19 cellular contexts compared by ENCODE assay signal in genomic region chr1:157382351-157382750, GRCh38.
"Had no signal": no experiment of that assay in that cellular context is flagged by ENCODE, and none has a peak within 500 bp of the region (broad histone marks: within the 10 kb centered on the region; RNA-seq: fewer than 3 reads in every experiment).

No MANE protein-coding gene starts in this region.

- H3K79me2 ChIP-seq: parathyroid adenoma had no signal

- H3K27me3 ChIP-seq: neutrophil, right lobe of liver, tibial nerve, upper lobe of left lung had no signal

- H3K9ac ChIP-seq: parathyroid adenoma had no signal

- H3K27ac ChIP-seq: dorsolateral prefrontal cortex, lower lobe of right lung, neutrophil, parathyroid adenoma, right lobe of liver, thoracic aorta, tibial nerve, upper lobe of left lung had no signal

- ATAC-seq: left ventricle myocardium superior; lower lobe of right lung; naive thymus-derived CD8-positive, alpha-beta T cell; right lobe of liver; stimulated activated naive B cell treated with anti-CD40 and anti-IgM and Interleukin-4, amounts not matched to agents 10 μg/mL and 1 μg/mL and 100 μg/mL, for 72 hours had no signal

- H2AFZ ChIP-seq: parathyroid adenoma had no signal

- H3K36me3 ChIP-seq: lower lobe of right lung, neutrophil, right lobe of liver, thoracic aorta, tibial nerve, upper lobe of left lung had no signal

- DNase-seq: dorsolateral prefrontal cortex; effector CD4-positive, alpha-beta T cell; hypothalamus; left ventricle myocardium superior; lower lobe of right lung; naive thymus-derived CD8-positive, alpha-beta T cell; right lobe of liver; small intestine; stimulated activated CD4-positive, alpha-beta T cell treated with anti-CD3 and anti-CD28 coated beads, Interleukin-15, amount 100 ng/mL, for 24 hours; stimulated activated CD4-positive, alpha-beta T cell treated with anti-CD3 and anti-CD28 coated beads, Interleukin-2, amount 100 ng/mL, for 48 hours; stimulated activated naive B cell treated with anti-CD40 and anti-IgM and Interleukin-4, amounts not matched to agents 10 μg/mL and 1 μg/mL and 100 μg/mL, for 72 hours; upper lobe of left lung had no signal

- H3K4me3 ChIP-seq: dorsolateral prefrontal cortex, lower lobe of right lung, right lobe of liver, thoracic aorta, tibial nerve, upper lobe of left lung had no signal

- FAIRE-seq: frontal cortex, keratinocyte, small intestine, urothelium cell line had no signal

- H3K4me1 ChIP-seq: lower lobe of right lung, parathyroid adenoma, right lobe of liver, tibial nerve, upper lobe of left lung had no signal

- H3K9me3 ChIP-seq: lower lobe of right lung, neutrophil, right lobe of liver, thoracic aorta, tibial nerve, upper lobe of left lung had no signal
